26 cellular contexts compared by ENCODE assay signal in the genomic region with DNA sequence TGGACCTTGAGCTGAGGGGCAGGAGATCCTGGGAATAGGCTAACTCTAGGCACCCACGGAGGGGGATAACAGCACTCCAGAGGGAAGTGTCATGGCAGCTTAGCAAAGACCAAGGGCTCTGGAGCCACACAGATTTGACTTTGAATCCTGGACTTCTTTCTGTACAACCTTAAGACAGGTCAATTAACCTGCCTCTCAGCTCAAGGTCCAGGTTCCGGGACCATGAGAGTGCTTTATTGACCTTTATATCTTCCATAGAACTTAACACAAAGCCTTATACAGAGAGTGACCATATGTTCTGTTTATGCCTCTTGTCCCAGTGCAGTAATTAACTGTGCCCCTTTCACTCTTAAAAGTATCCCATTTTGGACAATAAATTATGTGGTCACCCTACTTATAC.
"Had no signal": no experiment of that assay in that cellular context is flagged by ENCODE, and none has a peak within 500 bp of the region (broad histone marks: within the 10 kb centered on the region; RNA-seq: fewer than 3 reads in every experiment).

No MANE protein-coding gene starts in this region.

- H3K27me3 ChIP-seq: esophagus squamous epithelium, sigmoid colon, stomach, thyroid gland, upper lobe of left lung had no signal

- H3K36me3 ChIP-seq: esophagus squamous epithelium, left ventricle myocardium inferior, prostate gland, sigmoid colon, stomach, thyroid gland, upper lobe of left lung had no signal

- H3K9me3 Mint-ChIP-seq: activated naive CD4-positive, alpha-beta T cell treated with anti-CD3 and anti-CD28 coated beads, Interleukin-2, amount 50 U/mL, for 72 hours; activated T-cell treated with anti-CD3 and anti-CD28 coated beads, Interleukin-2, amount 50 U/mL, for 24 hours; central memory CD8-positive, alpha-beta T cell; naive thymus-derived CD4-positive, alpha-beta T cell; stimulated activated naive B cell treated with anti-CD40 and anti-IgM and Interleukin-4, amounts not matched to agents 10 μg/mL and 1 μg/mL and 100 μg/mL, for 72 hours had no signal

- H3K4me3 Mint-ChIP-seq: activated T-cell treated with anti-CD3 and anti-CD28 coated beads, Interleukin-2, amount 50 U/mL, for 24 hours; central memory CD8-positive, alpha-beta T cell; naive thymus-derived CD4-positive, alpha-beta T cell; stimulated activated naive B cell treated with anti-CD40 and anti-IgM and Interleukin-4, amounts not matched to agents 10 μg/mL and 1 μg/mL and 100 μg/mL, for 72 hours had no signal

- ATAC-seq: activated CD4-positive, CD25-positive, alpha-beta regulatory T cell treated with anti-CD3 and anti-CD28 coated beads, Interleukin-2, amount 50 U/mL, for 24 hours; activated naive CD4-positive, alpha-beta T cell treated with anti-CD3 and anti-CD28 coated beads, Interleukin-2, amount 50 U/mL, for 72 hours; naive thymus-derived CD4-positive, alpha-beta T cell; stimulated activated naive B cell treated with anti-CD40 and anti-IgM and Interleukin-4, amounts not matched to agents 10 μg/mL and 1 μg/mL and 100 μg/mL, for 72 hours had no signal

- H3K4me2 ChIP-seq: smooth muscle cell had no signal

- H3K27me3 Mint-ChIP-seq: activated T-cell treated with anti-CD3 and anti-CD28 coated beads, Interleukin-2, amount 50 U/mL, for 24 hours; central memory CD8-positive, alpha-beta T cell; naive thymus-derived CD4-positive, alpha-beta T cell; stimulated activated naive B cell treated with anti-CD40 and anti-IgM and Interleukin-4, amounts not matched to agents 10 μg/mL and 1 μg/mL and 100 μg/mL, for 72 hours had no signal

- H3K4me3 ChIP-seq: esophagus squamous epithelium, left ventricle myocardium inferior, prostate gland, sigmoid colon, smooth muscle cell, stomach, thyroid gland, upper lobe of left lung had no signal

- FAIRE-seq: endometrium, islet of Langerhans had no signal

- H3K4me1 ChIP-seq: esophagus squamous epithelium had no signal

- H3K27ac ChIP-seq: epithelial cell of prostate, esophagus squamous epithelium, left ventricle myocardium inferior, prostate gland, sigmoid colon, stomach, upper lobe of left lung, VCaP had no signal

- H3K9me3 ChIP-seq: esophagus squamous epithelium, left ventricle myocardium inferior, prostate gland, sigmoid colon, stomach, thyroid gland, upper lobe of left lung had no signal

- H3K36me3 Mint-ChIP-seq: activated naive CD4-positive, alpha-beta T cell treated with anti-CD3 and anti-CD28 coated beads, Interleukin-2, amount 50 U/mL, for 72 hours had no signal

- DNase-seq: activated CD4-positive, alpha-beta T cell treated with anti-CD3 and anti-CD28 coated beads for 48 hours; activated CD4-positive, alpha-beta T cell treated with anti-CD3 and anti-CD28 coated beads, Interleukin-2, amount 50 U/mL, for 48 hours; activated CD8-positive, alpha-beta memory T cell treated with anti-CD3 and anti-CD28 coated beads, Interleukin-2, amount 50 U/mL, for 48 hours; activated naive CD4-positive, alpha-beta T cell; activated T-cell treated with anti-CD3 and anti-CD28 coated beads, Interleukin-2, amount 50 U/mL, for 24 hours; dermis blood vessel endothelial cell; effector CD4-positive, alpha-beta T cell; esophagus squamous epithelium; foreskin melanocyte; left ventricle myocardium inferior; naive thymus-derived CD4-positive, alpha-beta T cell; sigmoid colon; stimulated activated CD4-positive, alpha-beta T cell treated with anti-CD3 and anti-CD28 coated beads, Interleukin-2, amount 100 ng/mL, for 24 hours; stimulated activated naive B cell treated with anti-CD40 and anti-IgM and Interleukin-4, amounts not matched to agents 10 μg/mL and 1 μg/mL and 100 μg/mL, for 72 hours; stomach; thyroid gland; upper lobe of left lung had no signal

- H3K27ac Mint-ChIP-seq: activated naive CD4-positive, alpha-beta T cell treated with anti-CD3 and anti-CD28 coated beads, Interleukin-2, amount 50 U/mL, for 72 hours; activated T-cell treated with anti-CD3 and anti-CD28 coated beads, Interleukin-2, amount 50 U/mL, for 24 hours; naive thymus-derived CD4-positive, alpha-beta T cell; stimulated activated naive B cell treated with anti-CD40 and anti-IgM and Interleukin-4, amounts not matched to agents 10 μg/mL and 1 μg/mL and 100 μg/mL, for 72 hours had no signal
